Comparison of ENCODE assay signal across 1 cellular context in the genomic region with DNA sequence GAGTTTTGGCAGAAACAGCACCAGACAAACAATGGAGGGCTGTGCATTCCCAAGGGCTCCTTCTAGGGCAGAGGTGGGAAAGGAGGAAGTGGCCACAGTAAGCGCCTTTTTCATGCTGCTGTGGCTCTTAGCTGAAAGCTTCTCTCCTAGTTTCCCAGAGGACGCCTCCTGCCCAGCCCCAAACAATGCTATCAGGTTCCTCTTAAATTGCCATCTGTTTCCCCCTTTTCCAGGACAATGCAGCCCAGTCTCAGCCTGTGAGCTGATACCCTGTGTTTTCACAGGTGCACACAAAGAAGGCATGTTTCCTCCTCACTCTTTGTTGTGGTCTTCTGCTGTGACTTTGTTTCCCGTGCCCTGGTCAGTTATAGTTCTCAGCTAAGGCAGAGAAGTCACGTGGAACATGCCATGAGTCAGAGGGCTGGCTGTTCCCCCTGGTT.
TF ChIP-seq lines count a peak whose summit lies in the region.

No MANE protein-coding gene starts in this region.

TF ChIP-seq in HepG2, 621 proteins besides CTCF, POLR2A, EP300 and RAD21:
- TF ChIP-seq KAT2B (IDR thresholded peaks at IDR 0.05; ENCODE audit: borderline replicate concordance, low read depth, low read length): no peak
- TF ChIP-seq, protein P1, sequence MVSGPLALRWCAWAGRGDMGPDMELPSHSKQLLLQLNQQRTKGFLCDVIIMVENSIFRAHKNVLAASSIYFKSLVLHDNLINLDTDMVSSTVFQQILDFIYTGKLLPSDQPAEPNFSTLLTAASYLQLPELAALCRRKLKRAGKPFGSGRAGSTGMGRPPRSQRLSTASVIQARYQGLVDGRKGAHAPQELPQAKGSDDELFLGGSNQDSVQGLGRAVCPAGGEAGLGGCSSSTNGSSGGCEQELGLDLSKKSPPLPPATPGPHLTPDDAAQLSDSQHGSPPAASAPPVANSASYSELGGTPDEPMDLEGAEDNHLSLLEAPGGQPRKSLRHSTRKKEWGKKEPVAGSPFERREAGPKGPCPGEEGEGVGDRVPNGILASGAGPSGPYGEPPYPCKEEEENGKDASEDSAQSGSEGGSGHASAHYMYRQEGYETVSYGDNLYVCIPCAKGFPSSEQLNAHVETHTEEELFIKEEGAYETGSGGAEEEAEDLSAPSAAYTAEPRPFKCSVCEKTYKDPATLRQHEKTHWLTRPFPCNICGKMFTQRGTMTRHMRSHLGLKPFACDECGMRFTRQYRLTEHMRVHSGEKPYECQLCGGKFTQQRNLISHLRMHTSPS (CRISPR knock-in tag; IDR thresholded peaks at IDR 0.05; ENCODE audit: low read depth): no peak
- TF ChIP-seq PPARG (CRISPR knock-in tag; conservative IDR thresholded peaks at IDR 0.05): no peak
- TF ChIP-seq HIVEP1 (CRISPR knock-in tag; IDR thresholded peaks at IDR 0.05): no peak
- TF ChIP-seq ZC3H13 (CRISPR knock-in tag; IDR thresholded peaks at IDR 0.05): no peak
- TF ChIP-seq, protein P2, sequence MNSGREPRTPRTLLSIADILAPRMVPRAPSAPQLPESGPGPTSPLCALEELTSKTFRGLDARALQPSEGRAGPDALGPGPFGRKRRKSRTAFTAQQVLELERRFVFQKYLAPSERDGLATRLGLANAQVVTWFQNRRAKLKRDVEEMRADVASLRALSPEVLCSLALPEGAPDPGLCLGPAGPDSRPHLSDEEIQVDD (CRISPR knock-in tag; IDR thresholded peaks at IDR 0.05; ENCODE audit: borderline replicate concordance): no peak
- TF ChIP-seq GABPA (IDR thresholded peaks at IDR 0.05; ENCODE audit: low read depth, low read length): no peak
- no peak for TF ChIP-seq GABPA (CRISPR knock-in tag; IDR thresholded peaks at IDR 0.05; ENCODE audit: low read depth)
- TF ChIP-seq GLI4 (CRISPR knock-in tag; IDR thresholded peaks at IDR 0.05; ENCODE audit: borderline replicate concordance): no peak
